ENCODE assay signal across 7 cellular contexts in genomic region chr21:8234059-8234458, GRCh38.
DNase-seq lines count a peak whose midpoint lies in the region; ATAC-seq, FAIRE-seq and TF ChIP-seq lines count a peak whose summit lies in the region.
"Not testable (repeated sequence)": the region's sequence is repeated elsewhere in the genome, so short reads cannot be mapped to it uniquely, and the experiment has no call there.

No MANE protein-coding gene starts in this region.

- H3K79me2 ChIP-seq in GM23338 (replicated peaks; ENCODE audit: insufficient read depth); GM12878 (ENCODE audit: control insufficient read depth, insufficient read depth, low read length): not testable (repeated sequence)

- H3F3A ChIP-seq in GM23338 (replicated peaks; ENCODE audit: low read depth) = not testable (repeated sequence)

- not testable (repeated sequence) for TF ChIP-seq RAD21 in GM12878 (IDR thresholded peaks at IDR 0.05; ENCODE audit: insufficient read depth, low read depth, low read length)

- SMC1A ChIA-PET in GM12878 (lab: Charles Lee; ENCODE audit: uncharacterized antibody, unreplicated experiment) = not testable (repeated sequence)

- not testable (repeated sequence) for H3K9me2 ChIP-seq in GM23338 (ENCODE audit: insufficient read depth)

- not testable (repeated sequence) for H3K36me3 ChIP-seq in GM23338 (ENCODE audit: insufficient read depth); GM12878 (ENCODE audit: control insufficient read depth in 2 of 2, insufficient read depth in 2 of 2, low read length in 1 of 2); naive thymus-derived CD4-positive, alpha-beta T cell (ENCODE audit: control insufficient read depth in 2 of 3, insufficient read depth in 3 of 3, low read length in 3 of 3)

- DNase-seq in GM23338 (ENCODE audit: low spot score); GM12878 (ENCODE audit: low read depth, low spot score): not testable (repeated sequence)
- DNase-seq in activated CD4-positive, alpha-beta T cell treated with anti-CD3 and anti-CD28 coated beads, Interleukin-2, amount 10 ng/mL, durations not matched to agents 24 days and 14 days = peak; percentile 78
- peak; percentile 22 to 27 for DNase-seq in central memory CD8-positive, alpha-beta T cell (ENCODE audit: low spot score in 2 of 2)
- DNase-seq in immature natural killer cell = peak; percentile 48 to 54 (median 52)
- peak in 7 of 9 donors; percentile 13 to 58 (median 46) for DNase-seq in naive thymus-derived CD4-positive, alpha-beta T cell
- DNase-seq in stimulated activated naive B cell treated with anti-CD40 and anti-IgM and Interleukin-4, amounts not matched to agents 10 μg/mL and 1 μg/mL and 100 μg/mL, for 72 hours = peak; percentile 6

- POLR2A ChIA-PET in GM12878 (lab: Charles Lee); naive thymus-derived CD4-positive, alpha-beta T cell (lab: Charles Lee): not testable (repeated sequence)

- CTCF ChIA-PET in GM12878 (lab: Yijun Ruan, JAX); naive thymus-derived CD4-positive, alpha-beta T cell (lab: Charles Lee): not testable (repeated sequence)

- not testable (repeated sequence) for H2AFZ ChIP-seq in GM23338; GM12878 (ENCODE audit: control insufficient read depth, low read depth, low read length)

- whole genome bisulfite sequencing in GM12878 (ENCODE audit: insufficient coverage, insufficient replicate concordance, low lambda C conversion rate, missing lambda C conversion rate) = 29% methylated on average over 1 of the region's 1 CpG

- not testable (repeated sequence) for H3K27me3 Mint-ChIP-seq in GM23338 (ENCODE audit: insufficient read depth, low read depth, poor library complexity); activated CD4-positive, alpha-beta T cell treated with anti-CD3 and anti-CD28 coated beads, Interleukin-2, amount 10 ng/mL, durations not matched to agents 24 days and 14 days; central memory CD8-positive, alpha-beta T cell; immature natural killer cell (ENCODE audit: low read depth in 3 of 3); stimulated activated naive B cell treated with anti-CD40 and anti-IgM and Interleukin-4, amounts not matched to agents 10 μg/mL and 1 μg/mL and 100 μg/mL, for 72 hours
- H3K27me3 Mint-ChIP-seq in naive thymus-derived CD4-positive, alpha-beta T cell = peaks cover 0 to 20% (median 7%) of the 10 kb centered on the region in 5 donors

- H3K4me1 Mint-ChIP-seq in GM23338; activated CD4-positive, alpha-beta T cell treated with anti-CD3 and anti-CD28 coated beads, Interleukin-2, amount 10 ng/mL, durations not matched to agents 24 days and 14 days; central memory CD8-positive, alpha-beta T cell; immature natural killer cell; stimulated activated naive B cell treated with anti-CD40 and anti-IgM and Interleukin-4, amounts not matched to agents 10 μg/mL and 1 μg/mL and 100 μg/mL, for 72 hours: not testable (repeated sequence)
- peaks cover 0 to 13% (median 3%) of the 10 kb centered on the region in 7 donors for H3K4me1 Mint-ChIP-seq in naive thymus-derived CD4-positive, alpha-beta T cell

- not testable (repeated sequence) for ATAC-seq in GM23338; GM12878; central memory CD8-positive, alpha-beta T cell (replicated peaks; ENCODE audit: extremely low read depth, poor library complexity, severe bottlenecking); naive thymus-derived CD4-positive, alpha-beta T cell; stimulated activated naive B cell treated with anti-CD40 and anti-IgM and Interleukin-4, amounts not matched to agents 10 μg/mL and 1 μg/mL and 100 μg/mL, for 72 hours (replicated peaks)

- not testable (repeated sequence) for TF ChIP-seq EP300 in GM12878 (IDR thresholded peaks at IDR 0.05; ENCODE audit: borderline replicate concordance in 1 of 2, control insufficient read depth in 1 of 2, low read depth in 2 of 2, low read length in 2 of 2)

- not testable (repeated sequence) for H3K27ac Mint-ChIP-seq in GM23338; activated CD4-positive, alpha-beta T cell treated with anti-CD3 and anti-CD28 coated beads, Interleukin-2, amount 10 ng/mL, durations not matched to agents 24 days and 14 days; central memory CD8-positive, alpha-beta T cell (ENCODE audit: low read depth); immature natural killer cell; naive thymus-derived CD4-positive, alpha-beta T cell; stimulated activated naive B cell treated with anti-CD40 and anti-IgM and Interleukin-4, amounts not matched to agents 10 μg/mL and 1 μg/mL and 100 μg/mL, for 72 hours

- not testable (repeated sequence) for H3K4me3 Mint-ChIP-seq in GM23338; activated CD4-positive, alpha-beta T cell treated with anti-CD3 and anti-CD28 coated beads, Interleukin-2, amount 10 ng/mL, durations not matched to agents 24 days and 14 days; central memory CD8-positive, alpha-beta T cell; immature natural killer cell; naive thymus-derived CD4-positive, alpha-beta T cell; stimulated activated naive B cell treated with anti-CD40 and anti-IgM and Interleukin-4, amounts not matched to agents 10 μg/mL and 1 μg/mL and 100 μg/mL, for 72 hours

- H3K9me3 Mint-ChIP-seq in GM23338 (peaks cover 13% of the 10 kb centered on the region), immature natural killer cell (peaks cover 6 to 14% (median 9%) of the 10 kb centered on the region in 6 donors)
- not testable (repeated sequence) for H3K9me3 Mint-ChIP-seq in activated CD4-positive, alpha-beta T cell treated with anti-CD3 and anti-CD28 coated beads, Interleukin-2, amount 10 ng/mL, durations not matched to agents 24 days and 14 days; central memory CD8-positive, alpha-beta T cell; naive thymus-derived CD4-positive, alpha-beta T cell; stimulated activated naive B cell treated with anti-CD40 and anti-IgM and Interleukin-4, amounts not matched to agents 10 μg/mL and 1 μg/mL and 100 μg/mL, for 72 hours

- not testable (repeated sequence) for BruUV-seq in GM12878 (replicated peaks; lab: Mats Ljungman, UMichigan)

- in situ Hi-C loops in GM12878 (cut with MboI) = not testable (repeated sequence)

- not testable (repeated sequence) for H3K36me3 Mint-ChIP-seq in GM23338 (ENCODE audit: low read depth); activated CD4-positive, alpha-beta T cell treated with anti-CD3 and anti-CD28 coated beads, Interleukin-2, amount 10 ng/mL, durations not matched to agents 24 days and 14 days (ENCODE audit: low read depth); central memory CD8-positive, alpha-beta T cell (ENCODE audit: insufficient read depth); immature natural killer cell; naive thymus-derived CD4-positive, alpha-beta T cell; stimulated activated naive B cell treated with anti-CD40 and anti-IgM and Interleukin-4, amounts not matched to agents 10 μg/mL and 1 μg/mL and 100 μg/mL, for 72 hours

- not testable (repeated sequence) for H3K4me2 ChIP-seq in GM23338; GM12878 (ENCODE audit: control insufficient read depth, insufficient read depth)

- H3K9me3 ChIP-seq in GM12878 (replicated peaks; ENCODE audit: control insufficient read depth, insufficient read depth, low read length); naive thymus-derived CD4-positive, alpha-beta T cell (ENCODE audit: control insufficient read depth in 2 of 3, low read length in 3 of 3): not testable (repeated sequence)

- not testable (repeated sequence) for H3K9ac ChIP-seq in GM12878 (ENCODE audit: control insufficient read depth, insufficient read depth, low read length)

- H3K27ac ChIP-seq in GM23338 (ENCODE audit: low read depth); GM12878 (ENCODE audit: control insufficient read depth, insufficient read depth); naive thymus-derived CD4-positive, alpha-beta T cell (ENCODE audit: low read depth, low read length): not testable (repeated sequence)

- FAIRE-seq in GM12878 (lab: Jason Lieb, UNC) = not testable (repeated sequence)

- not testable (repeated sequence) for H3K4me1 ChIP-seq in GM23338 (ENCODE audit: insufficient read depth); GM12878 (ENCODE audit: control insufficient read depth, insufficient read depth, low read length); naive thymus-derived CD4-positive, alpha-beta T cell (ENCODE audit: control insufficient read depth in 2 of 2, insufficient read depth in 2 of 2, low read length in 2 of 2)

- RAD21 ChIA-PET in GM12878 (lab: Charles Lee; ENCODE audit: unreplicated experiment) = not testable (repeated sequence)

- TF ChIP-seq POLR2A in GM12878 (IDR thresholded peaks at IDR 0.05; ENCODE audit: low read depth, low read length) = not testable (repeated sequence)

- not testable (repeated sequence) for H4K20me1 ChIP-seq in GM23338 (replicated peaks; ENCODE audit: insufficient read depth); GM12878 (ENCODE audit: control insufficient read depth, insufficient read depth)

- H3K4me3 ChIP-seq in GM23338; GM12878; naive thymus-derived CD4-positive, alpha-beta T cell (ENCODE audit: low read length): not testable (repeated sequence)

- intact Hi-C loops in activated CD4-positive, alpha-beta T cell treated with anti-CD3 and anti-CD28 coated beads, Interleukin-2, amount 10 ng/mL, durations not matched to agents 24 days and 14 days (cut with micrococcal nuclease); GM12878 (cut with micrococcal nuclease; ENCODE audit: unreplicated experiment); naive thymus-derived CD4-positive, alpha-beta T cell (cut with micrococcal nuclease): not testable (repeated sequence)

- H3K27me3 ChIP-seq in GM23338 (ENCODE audit: insufficient read depth); GM12878 (replicated peaks in 1 of 2; ENCODE audit: control insufficient read depth in 2 of 2, insufficient read depth in 2 of 2, low read length in 1 of 2); naive thymus-derived CD4-positive, alpha-beta T cell (ENCODE audit: control insufficient read depth in 2 of 2, insufficient read depth in 2 of 2, low read length in 2 of 2): not testable (repeated sequence)

- not testable (repeated sequence) for TF ChIP-seq CTCF in GM23338 (conservative IDR thresholded peaks at IDR 0.05; ENCODE audit: low read depth in 2 of 2); GM12878 (IDR thresholded peaks at IDR 0.05 in 2 of 3, conservative IDR thresholded peaks at IDR 0.05 in 1 of 3; ENCODE audit: control insufficient read depth in 2 of 3, extremely low read depth in 1 of 3, insufficient read depth in 1 of 3, low read depth in 3 of 3, low read length in 3 of 3)
